ENCODE assay signal across 17 cellular contexts in genomic region chr2:230599854-230600253, GRCh38.
A peak's percentile ranks its signal among the peaks of the same experiment; 100 is the strongest.
DNase-seq lines count a peak whose midpoint lies in the region; ATAC-seq, FAIRE-seq and TF ChIP-seq lines count a peak whose summit lies in the region.
"Had no signal": no experiment of that assay in that cellular context is flagged by ENCODE, and none has a peak within 500 bp of the region (broad histone marks: within the 10 kb centered on the region; RNA-seq: fewer than 3 reads in every experiment).

No MANE protein-coding gene starts in this region.

- H3K27ac ChIP-seq in CD4-positive, alpha-beta T cell (ENCODE audit: low read depth, low read length): no peak overlapping the region
- H3K27ac ChIP-seq in naive thymus-derived CD4-positive, alpha-beta T cell (ENCODE audit: low read depth, low read length): no peak overlapping the region
- H3K27ac ChIP-seq: GM23248 had no signal

- H3K4me3 ChIP-seq in naive thymus-derived CD4-positive, alpha-beta T cell (ENCODE audit: low read length): no peak overlapping the region
- H3K4me3 ChIP-seq in lower leg skin (ENCODE audit: low read depth, poor library complexity, severe bottlenecking): no peak overlapping the region
- H3K4me3 ChIP-seq: GM23248 had no signal

- no peak for ATAC-seq in CD4-positive, alpha-beta T cell (ENCODE audit: poor library complexity)
- ATAC-seq in T-cell (replicated peaks in 1 of 4) (no peak), GM19395 (IDR thresholded peaks at IDR 0.05; ENCODE audit: unreplicated experiment) (no peak)
- no peak for ATAC-seq in naive thymus-derived CD4-positive, alpha-beta T cell
- ATAC-seq: Right ventricle myocardium inferior had no signal

- TF ChIP-seq POLR2A in GM12892 (IDR thresholded peaks at IDR 0.05; ENCODE audit: low read depth, low read length) (no peak), lower leg skin (IDR thresholded peaks at IDR 0.05) (no peak)

- H3K9me3 Mint-ChIP-seq in CD4-positive, alpha-beta T cell: peaks cover 16% of the 10 kb centered on the region
- H3K9me3 Mint-ChIP-seq in T-cell: peaks cover 2 to 6% (median 2%) of the 10 kb centered on the region in 3 donors
- H3K9me3 Mint-ChIP-seq in naive thymus-derived CD4-positive, alpha-beta T cell: peaks cover 0 to 59% (median 20%) of the 10 kb centered on the region in 11 donors

- peaks cover 40% of the 10 kb centered on the region for H3K36me3 Mint-ChIP-seq in CD4-positive, alpha-beta T cell (ENCODE audit: low read depth)
- H3K36me3 Mint-ChIP-seq in T-cell: peaks cover 6% of the 10 kb centered on the region
- H3K36me3 Mint-ChIP-seq in naive thymus-derived CD4-positive, alpha-beta T cell: peaks cover under 1 to 68% (median 14%) of the 10 kb centered on the region in 5 donors

- H3K4me3 Mint-ChIP-seq in CD4-positive, alpha-beta T cell: no peak overlapping the region
- H3K4me3 Mint-ChIP-seq in T-cell: peak overlapping the region in 1 of 3 donors; percentile 62
- peak overlapping the region in 6 of 10 donors; percentile 13 to 69 (median 42) for H3K4me3 Mint-ChIP-seq in naive thymus-derived CD4-positive, alpha-beta T cell

- no peaks in the 10 kb centered on the region for H3K27me3 Mint-ChIP-seq in CD4-positive, alpha-beta T cell
- H3K27me3 Mint-ChIP-seq in T-cell: no peaks in the 10 kb centered on the region
- H3K27me3 Mint-ChIP-seq in naive thymus-derived CD4-positive, alpha-beta T cell: no peaks in the 10 kb centered on the region

- H3K9me3 ChIP-seq in CD4-positive, alpha-beta T cell (ENCODE audit: control insufficient read depth, low read length): no peaks in the 10 kb centered on the region
- no peaks in the 10 kb centered on the region for H3K9me3 ChIP-seq in naive thymus-derived CD4-positive, alpha-beta T cell (ENCODE audit: control insufficient read depth in 2 of 3, low read length in 3 of 3)
- H3K9me3 ChIP-seq: BE2C, SK-N-SH had no signal

- peak overlapping the region; percentile 76 for H3K27ac Mint-ChIP-seq in CD4-positive, alpha-beta T cell
- H3K27ac Mint-ChIP-seq in T-cell: peak overlapping the region; percentile 34 to 64
- H3K27ac Mint-ChIP-seq in naive thymus-derived CD4-positive, alpha-beta T cell: peak overlapping the region in 7 of 9 donors; percentile 25 to 99 (median 60)

- no peak for DNase-seq in CD4-positive, alpha-beta T cell
- DNase-seq in GM12892 (ENCODE audit: insufficient read length) (no peak), T-cell (no peak), lower leg skin (ENCODE audit: low spot score in 2 of 2) (no peak), NCI-H146 treated with DMSO at 0.1 percent for 48 hours (lab: John Stamatoyannopoulos, UW; ENCODE audit: unreplicated experiment) (no peak)
- peak in 1 of 9 donors; percentile 36 for DNase-seq in naive thymus-derived CD4-positive, alpha-beta T cell
- DNase-seq: BE2C; GM23248; NCI-H146; NCI-H2107; NCI-H345; NCI-H69; NK-92 treated with Interleukin-12 subunit alpha and Interleukin-12 subunit beta, amount 100 ng/mL, for 24 hours; SK-N-SH had no signal

- no peak for TF ChIP-seq CTCF in CD4-positive, alpha-beta T cell (IDR thresholded peaks at IDR 0.05)
- no peak for TF ChIP-seq CTCF in lower leg skin (IDR thresholded peaks at IDR 0.05)

- CTCF ChIA-PET in CD4-positive, alpha-beta T cell (lab: Charles Lee): no interaction called here
- CTCF ChIA-PET in T-cell (lab: Charles Lee): interaction anchor here in 1 of 2 donors (0.6 kb wide), 1 partner anchor 127 kb away, joined by 3 read pairs; no protein-coding TSS in a partner anchor
- CTCF ChIA-PET in naive thymus-derived CD4-positive, alpha-beta T cell (lab: Charles Lee): no interaction called here

- POLR2A ChIA-PET in CD4-positive, alpha-beta T cell (lab: Charles Lee): no interaction called here
- POLR2A ChIA-PET in T-cell (lab: Charles Lee): no interaction called here
- POLR2A ChIA-PET in naive thymus-derived CD4-positive, alpha-beta T cell (lab: Charles Lee): interaction anchor here (1.0 kb wide), 1 partner anchor 380 kb away, joined by 5 read pairs; the partner anchor contains the start of gene SP110

- peak; percentile 42 for FAIRE-seq in GM12892 (lab: Jason Lieb, UNC)
- FAIRE-seq: HTR-8/SVneo had no signal

- intact Hi-C loops in CD4-positive, alpha-beta T cell (cut with DNase I, micrococcal nuclease): loop anchor here (5.0 kb wide), 2 partner anchors 62 to 388 kb away; no protein-coding TSS in a partner anchor
- intact Hi-C loops in naive thymus-derived CD4-positive, alpha-beta T cell (cut with micrococcal nuclease): loop anchor here (5.0 kb wide), 3 partner anchors 63 to 678 kb away; partner anchors contain the start of genes CAB39 (in 1 of the 2), FBXO36 (in 1 of the 2) and TRIP12 (in 1 of the 2)
- intact Hi-C loops in lower leg skin (cut with DNase I; ENCODE audit: low total_unique reads): no loop called here

- H3K36me3 ChIP-seq in naive thymus-derived CD4-positive, alpha-beta T cell (ENCODE audit: control insufficient read depth in 2 of 3, insufficient read depth in 3 of 3, low read length in 3 of 3): no peaks in the 10 kb centered on the region
- H3K36me3 ChIP-seq: BE2C had no signal

- WGBS in lower leg skin, 2 donors: 63 to 74% methylated on average over 2 of the region's 2 CpGs

- H3K4me1 ChIP-seq in naive thymus-derived CD4-positive, alpha-beta T cell (ENCODE audit: control insufficient read depth in 2 of 2, insufficient read depth in 2 of 2, low read length in 2 of 2): peaks cover 35 to 38% of the 10 kb centered on the region in 2 donors
- H3K4me1 ChIP-seq: BE2C had no signal

- H3K4me1 Mint-ChIP-seq in CD4-positive, alpha-beta T cell (ENCODE audit: low read depth): peaks cover 91% of the 10 kb centered on the region
- peaks cover 69 to 87% (median 78%) of the 10 kb centered on the region in 3 donors for H3K4me1 Mint-ChIP-seq in T-cell
- peaks cover 34 to 86% (median 79%) of the 10 kb centered on the region in 7 donors for H3K4me1 Mint-ChIP-seq in naive thymus-derived CD4-positive, alpha-beta T cell

- H3K27me3 ChIP-seq in CD4-positive, alpha-beta T cell (ENCODE audit: control insufficient read depth, insufficient read depth, low read length): no peaks in the 10 kb centered on the region
- H3K27me3 ChIP-seq in naive thymus-derived CD4-positive, alpha-beta T cell (ENCODE audit: control insufficient read depth in 2 of 2, insufficient read depth in 2 of 2, low read length in 2 of 2): no peaks in the 10 kb centered on the region
- H3K27me3 ChIP-seq: BE2C had no signal
